Comparison of ENCODE assay signal across 14 cellular contexts in the genomic region with DNA sequence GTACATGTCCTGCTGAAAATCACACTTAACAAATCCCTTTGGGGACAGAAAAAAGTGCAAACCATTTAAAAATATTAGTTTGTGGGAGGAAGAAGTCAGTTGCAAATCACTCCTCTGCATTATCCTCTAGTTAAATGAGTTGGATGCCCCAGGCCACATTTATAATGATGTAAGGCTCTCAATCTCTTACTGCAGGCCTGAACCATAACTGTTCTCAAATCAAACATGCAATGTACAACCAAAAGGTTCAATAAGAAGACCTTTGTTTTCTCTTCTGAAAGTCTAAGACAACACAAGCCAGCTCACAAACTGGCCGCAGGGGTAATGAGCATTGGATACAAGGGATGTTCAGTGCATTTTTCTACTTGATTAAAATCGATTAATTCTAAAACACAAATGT. TPM values are rescaled to one million over a fixed set of nuclear protein-coding genes. Genes with fewer than 3 reads are reported as not detected.
DNase-seq lines count a peak whose midpoint lies in the region; ATAC-seq and TF ChIP-seq lines count a peak whose summit lies in the region.
"Had no signal": no experiment of that assay in that cellular context is flagged by ENCODE, and none has a peak within 500 bp of the region (broad histone marks: within the 10 kb centered on the region; RNA-seq: fewer than 3 reads in every experiment).

No MANE protein-coding gene starts in this region.

- H3K79me2 ChIP-seq in GM23338 (replicated peaks; ENCODE audit: insufficient read depth) (no peaks in the 10 kb centered on the region), smooth muscle cell (ENCODE audit: low read depth) (peaks cover 70% of the 10 kb centered on the region)

- H4K20me1 ChIP-seq in GM23338 (replicated peaks; ENCODE audit: insufficient read depth) (no peaks in the 10 kb centered on the region), smooth muscle cell (ENCODE audit: low read depth) (no peaks in the 10 kb centered on the region)

- no peaks in the 10 kb centered on the region for H3F3A ChIP-seq in GM23338 (replicated peaks; ENCODE audit: low read depth)
- H3F3A ChIP-seq in smooth muscle cell (ENCODE audit: low read depth): peaks cover 64% of the 10 kb centered on the region

- 0 out of 2 replicates have a peak, but pooled peaks cover 7% of the 10 kb centered on the region for H3K9me2 ChIP-seq in GM23338 (ENCODE audit: insufficient read depth)

- H2AFZ ChIP-seq in GM23338: peak overlapping the region; percentile 80; the same call in 1 of the 2 replicates
- H2AFZ ChIP-seq in smooth muscle cell (ENCODE audit: low read depth): no peak overlapping the region

- no peaks in the 10 kb centered on the region for H3K9me3 Mint-ChIP-seq in GM23338
- no peaks in the 10 kb centered on the region for H3K9me3 Mint-ChIP-seq in stimulated activated effector memory CD8-positive, alpha-beta T cell treated with anti-CD3 and anti-CD28 coated beads, Interleukin-12 subunit alpha, Interleukin-12 subunit beta, amount 100 ng/mL, for 72 hours

- no peak for ATAC-seq in GM23338
- no peak for ATAC-seq in stimulated activated effector memory CD8-positive, alpha-beta T cell treated with anti-CD3 and anti-CD28 coated beads, Interleukin-12 subunit alpha, Interleukin-12 subunit beta, amount 100 ng/mL, for 72 hours

- WGBS in smooth muscle cell (ENCODE audit: low lambda C conversion rate): 93% methylated on average over 2 of the region's 2 CpGs

- H3K4me1 ChIP-seq in GM23338 (ENCODE audit: insufficient read depth) (no peaks in the 10 kb centered on the region), smooth muscle cell (ENCODE audit: low read depth) (peaks cover 3% of the 10 kb centered on the region)

- H3K4me2 ChIP-seq in GM23338: no peak overlapping the region
- H3K4me2 ChIP-seq in smooth muscle cell: peak overlapping the region; percentile 44

- no peak overlapping the region for H3K9ac ChIP-seq in smooth muscle cell (ENCODE audit: low read depth)
- H3K9ac ChIP-seq: BLaER1 treated with 17β-estradiol and CSF1 and Interleukin-3, amounts not matched to agents 10 nM and 100 nM had no signal

- no peak overlapping the region for H3K27ac Mint-ChIP-seq in GM23338
- no peak overlapping the region for H3K27ac Mint-ChIP-seq in stimulated activated effector memory CD8-positive, alpha-beta T cell treated with anti-CD3 and anti-CD28 coated beads, Interleukin-12 subunit alpha, Interleukin-12 subunit beta, amount 100 ng/mL, for 72 hours

- H3K27ac ChIP-seq in GM23338 (ENCODE audit: low read depth) (no peak overlapping the region), smooth muscle cell (ENCODE audit: low read depth) (peak overlapping the region; percentile 66)

- no peaks in the 10 kb centered on the region for H3K36me3 Mint-ChIP-seq in GM23338 (ENCODE audit: low read depth)
- H3K36me3 Mint-ChIP-seq in stimulated activated effector memory CD8-positive, alpha-beta T cell treated with anti-CD3 and anti-CD28 coated beads, Interleukin-12 subunit alpha, Interleukin-12 subunit beta, amount 100 ng/mL, for 72 hours: no peaks in the 10 kb centered on the region

- H3K4me3 ChIP-seq in GM23338 (no peak overlapping the region), smooth muscle cell (no peak overlapping the region)
- H3K4me3 ChIP-seq: BLaER1 treated with 17β-estradiol and CSF1 and Interleukin-3, amounts not matched to agents 10 nM and 100 nM had no signal

- no peaks in the 10 kb centered on the region for H3K9me3 ChIP-seq in smooth muscle cell (replicated peaks; ENCODE audit: low read depth)
- H3K9me3 ChIP-seq: BLaER1 treated with 17β-estradiol and CSF1 and Interleukin-3, amounts not matched to agents 10 nM and 100 nM had no signal

- TF ChIP-seq CTCF in GM23338 (conservative IDR thresholded peaks at IDR 0.05; ENCODE audit: low read depth in 2 of 2) (no peak), smooth muscle cell (IDR thresholded peaks at IDR 0.05; ENCODE audit: borderline replicate concordance, insufficient read depth, poor library complexity, severe bottlenecking) (no peak)

- DNase-seq in GM23338 (ENCODE audit: low spot score) (no peak), SK-MEL-5 (ENCODE audit: low read depth, low spot score) (peak; percentile 93), foreskin melanocyte (peak; percentile 95), smooth muscle cell (lab: John Stamatoyannopoulos, UW; ENCODE audit: unreplicated experiment) (no peak), NCI-H2081 treated with DMSO at 0.1 percent for 48 hours (lab: John Stamatoyannopoulos, UW) (no peak)
- DNase-seq in stimulated activated effector memory CD8-positive, alpha-beta T cell treated with anti-CD3 and anti-CD28 coated beads, Interleukin-12 subunit alpha, Interleukin-12 subunit beta, amount 100 ng/mL, for 72 hours (ENCODE audit: low spot score in 2 of 2): no peak
- DNase-seq in activated CD4-positive, alpha-beta T cell treated with anti-CD3 and anti-CD28 coated beads for 1 hour: no peak
- DNase-seq: DMS153; H7; NCI-H1048; NCI-H146; NCI-H69; NK-92 treated with Interleukin-12 subunit alpha and Interleukin-12 subunit beta, amount 100 ng/mL, for 24 hours had no signal

- no peak overlapping the region for H3K4me3 Mint-ChIP-seq in GM23338
- H3K4me3 Mint-ChIP-seq in stimulated activated effector memory CD8-positive, alpha-beta T cell treated with anti-CD3 and anti-CD28 coated beads, Interleukin-12 subunit alpha, Interleukin-12 subunit beta, amount 100 ng/mL, for 72 hours: no peak overlapping the region

- in situ Hi-C loops in SK-MEL-5 (cut with HindIII; ENCODE audit: low pct_unique_long_range_greater_than_20kb, low sequenced_read_pairs): no loop called here

- H3K27me3 ChIP-seq in GM23338 (ENCODE audit: insufficient read depth): no peaks in the 10 kb centered on the region
- no peaks in the 10 kb centered on the region for H3K27me3 ChIP-seq in smooth muscle cell (ENCODE audit: low read depth)
- H3K27me3 ChIP-seq: BLaER1 treated with 17β-estradiol and CSF1 and Interleukin-3, amounts not matched to agents 10 nM and 100 nM had no signal

- H3K4me1 Mint-ChIP-seq in GM23338: no peaks in the 10 kb centered on the region
- no peaks in the 10 kb centered on the region for H3K4me1 Mint-ChIP-seq in stimulated activated effector memory CD8-positive, alpha-beta T cell treated with anti-CD3 and anti-CD28 coated beads, Interleukin-12 subunit alpha, Interleukin-12 subunit beta, amount 100 ng/mL, for 72 hours

- H3K36me3 ChIP-seq in GM23338 (ENCODE audit: insufficient read depth): no peaks in the 10 kb centered on the region
- no peaks in the 10 kb centered on the region for H3K36me3 ChIP-seq in smooth muscle cell (ENCODE audit: low read depth)

- peaks cover 8% of the 10 kb centered on the region for H3K27me3 Mint-ChIP-seq in GM23338 (ENCODE audit: insufficient read depth, low read depth, poor library complexity)

TF ChIP-seq in GM23338, 12 proteins besides CTCF, POLR2A, EP300 and RAD21:
- no peak for TF ChIP-seq JUNB (IDR thresholded peaks at IDR 0.05; ENCODE audit: unreplicated experiment)
- TF ChIP-seq NANOG (IDR thresholded peaks at IDR 0.05; ENCODE audit: borderline replicate concordance): no peak
- no peak for TF ChIP-seq STAT1 (IDR thresholded peaks at IDR 0.05; ENCODE audit: unreplicated experiment)
- TF ChIP-seq EZH2 (IDR thresholded peaks at IDR 0.05; ENCODE audit: low read depth, unreplicated experiment): no peak

RNA-seq across cellular contexts. Expression of a gene that starts 39.7 kb away (rescaled TPM):
- 0.49 TPM in 1 of 2 replicates, not detected in the other for total RNA-seq in GM23338 (2014; rRNA removed; shearing (Covaris generic))
- polyA plus RNA-seq in GM23338 (2016; fragmentation: Nextera tagmentation; extraction: Ambion mirVana): 7.9 and 13.2 TPM in 2 replicates
- total RNA-seq in SK-MEL-5 (2014; rRNA removed; shearing (Covaris generic)): 210 and 214 TPM in 2 replicates
- polyA plus RNA-seq in SK-MEL-5 (2015; cell fraction: cytosol; rRNA removed): 312 and 354 TPM in 2 replicates
- polyA plus RNA-seq in SK-MEL-5 (2015; cell fraction: nucleus; rRNA removed): 79.2 and 85.7 TPM in 2 replicates
- total RNA-seq in smooth muscle cell: 998 and 1,065 TPM in 2 replicates
- polyA plus RNA-seq in smooth muscle cell: 1,105 and 1,684 TPM in 2 replicates

Comparison
In these comparisons a context has a peak if more than half of its experiments do, and no peak if none do; other contexts are left out.
1. DNase-seq: peak in SK-MEL-5 (single experiment) and foreskin melanocyte (single experiment); none in GM23338 (single experiment), smooth muscle cell (single experiment), stimulated activated effector memory CD8-positive, alpha-beta T cell treated with anti-CD3 and anti-CD28 coated beads, Interleukin-12 subunit alpha, Interleukin-12 subunit beta, amount 100 ng/mL, for 72 hours (0 of 2), activated CD4-positive, alpha-beta T cell treated with anti-CD3 and anti-CD28 coated beads for 1 hour (single experiment) and NCI-H2081 treated with DMSO at 0.1 percent for 48 hours (single experiment).
2. RNA of a gene that starts 39.7 kb away (total RNA-seq): 998 to 1,065 TPM in smooth muscle cell and 210 to 214 TPM in SK-MEL-5; 0.49 TPM in GM23338; every median in the first group is over 100 times any median in the second.